Comparison of ENCODE assay signal across 27 cellular contexts in genomic region chr15:93500155-93500554, GRCh38.
"Had no signal": no experiment of that assay in that cellular context is flagged by ENCODE, and none has a peak within 500 bp of the region (broad histone marks: within the 10 kb centered on the region; RNA-seq: fewer than 3 reads in every experiment).

No MANE protein-coding gene starts in this region.

- H3K27ac ChIP-seq: heart right ventricle, hepatocyte, pancreas, psoas muscle, right atrium auricular region, right lobe of liver, transverse colon, upper lobe of left lung had no signal

- H3K27me3 ChIP-seq: heart right ventricle, hepatocyte, pancreas, right atrium auricular region, right lobe of liver, transverse colon, upper lobe of left lung had no signal

- H3K27ac Mint-ChIP-seq: memory B cell; naive thymus-derived CD8-positive, alpha-beta T cell; nephron; stimulated activated memory B cell treated with anti-CD40 and anti-IgM and Interleukin-4, amounts not matched to agents 10 μg/mL and 1 μg/mL and 100 μg/mL, for 72 hours; stimulated activated naive CD8-positive, alpha-beta T cell treated with anti-CD3 and anti-CD28 coated beads, Interleukin-15, amount 100 ng/mL, for 72 hours had no signal

- ATAC-seq: heart right ventricle; left cardiac atrium; left lobe of liver; naive thymus-derived CD8-positive, alpha-beta T cell; pancreas; psoas muscle; right lobe of liver; stimulated activated memory B cell treated with anti-CD40 and anti-IgM and Interleukin-4, amounts not matched to agents 10 μg/mL and 1 μg/mL and 100 μg/mL, for 72 hours; stimulated activated naive CD8-positive, alpha-beta T cell treated with anti-CD3 and anti-CD28 coated beads, Interleukin-15, amount 100 ng/mL, for 72 hours had no signal

- H3K4me3 ChIP-seq: heart right ventricle, hepatocyte, lung, pancreas, psoas muscle, right atrium auricular region, right lobe of liver, smooth muscle cell, transverse colon, upper lobe of left lung had no signal

- H3K9me3 Mint-ChIP-seq: naive thymus-derived CD8-positive, alpha-beta T cell; nephron; neural crest cell; stimulated activated memory B cell treated with anti-CD40 and anti-IgM and Interleukin-4, amounts not matched to agents 10 μg/mL and 1 μg/mL and 100 μg/mL, for 72 hours; stimulated activated naive CD8-positive, alpha-beta T cell treated with anti-CD3 and anti-CD28 coated beads, Interleukin-15, amount 100 ng/mL, for 72 hours had no signal

- H3K27me3 Mint-ChIP-seq: memory B cell; stimulated activated memory B cell treated with anti-CD40 and anti-IgM and Interleukin-4, amounts not matched to agents 10 μg/mL and 1 μg/mL and 100 μg/mL, for 72 hours; stimulated activated naive CD8-positive, alpha-beta T cell treated with anti-CD3 and anti-CD28 coated beads, Interleukin-15, amount 100 ng/mL, for 72 hours had no signal

- H3K4me1 ChIP-seq: pancreas, right lobe of liver, transverse colon, upper lobe of left lung had no signal

- H3K36me3 Mint-ChIP-seq: memory B cell; naive thymus-derived CD8-positive, alpha-beta T cell; stimulated activated memory B cell treated with anti-CD40 and anti-IgM and Interleukin-4, amounts not matched to agents 10 μg/mL and 1 μg/mL and 100 μg/mL, for 72 hours had no signal

- DNase-seq: heart right ventricle; islet precursor cell; left cardiac atrium; naive thymus-derived CD8-positive, alpha-beta T cell; nucleus accumbens; pancreas; posterior cingulate gyrus; psoas muscle; right lobe of liver; stimulated activated CD4-positive, alpha-beta T cell treated with anti-CD3 and anti-CD28 coated beads, Interleukin-1b, Interleukin-23, amount 100 ng/mL, for 48 hours; stimulated activated CD4-positive, alpha-beta T cell treated with anti-CD3 and anti-CD28 coated beads, Interleukin-2, amount 100 ng/mL, for 48 hours; stimulated activated CD4-positive, alpha-beta T cell treated with anti-CD3 and anti-CD28 coated beads, Interleukin-4, amount 100 ng/mL, for 4 hours; stimulated activated CD8-positive, alpha-beta memory T cell treated with anti-CD3 and anti-CD28 coated beads, Interleukin-4, amount 100 ng/mL, for 48 hours; stimulated activated naive CD4-positive, alpha-beta T cell treated with Interleukin-2 at 50 U/mL for 16 hours; stimulated activated naive CD8-positive, alpha-beta T cell treated with anti-CD3 and anti-CD28 coated beads, Interleukin-15, amount 100 ng/mL, for 72 hours; substantia nigra; transverse colon had no signal

- H3K9me3 ChIP-seq: heart right ventricle, pancreas, psoas muscle, right atrium auricular region, right lobe of liver, transverse colon, upper lobe of left lung had no signal

- H3K4me1 Mint-ChIP-seq: memory B cell; naive thymus-derived CD8-positive, alpha-beta T cell; stimulated activated memory B cell treated with anti-CD40 and anti-IgM and Interleukin-4, amounts not matched to agents 10 μg/mL and 1 μg/mL and 100 μg/mL, for 72 hours; stimulated activated naive CD8-positive, alpha-beta T cell treated with anti-CD3 and anti-CD28 coated beads, Interleukin-15, amount 100 ng/mL, for 72 hours had no signal

- H3K36me3 ChIP-seq: heart right ventricle, pancreas, right atrium auricular region, right lobe of liver, transverse colon, upper lobe of left lung had no signal

- H3K4me3 Mint-ChIP-seq: memory B cell; naive thymus-derived CD8-positive, alpha-beta T cell; nephron; neural crest cell; stimulated activated memory B cell treated with anti-CD40 and anti-IgM and Interleukin-4, amounts not matched to agents 10 μg/mL and 1 μg/mL and 100 μg/mL, for 72 hours; stimulated activated naive CD8-positive, alpha-beta T cell treated with anti-CD3 and anti-CD28 coated beads, Interleukin-15, amount 100 ng/mL, for 72 hours had no signal
